ENCODE assay signal across 22 cellular contexts in the genomic region with DNA sequence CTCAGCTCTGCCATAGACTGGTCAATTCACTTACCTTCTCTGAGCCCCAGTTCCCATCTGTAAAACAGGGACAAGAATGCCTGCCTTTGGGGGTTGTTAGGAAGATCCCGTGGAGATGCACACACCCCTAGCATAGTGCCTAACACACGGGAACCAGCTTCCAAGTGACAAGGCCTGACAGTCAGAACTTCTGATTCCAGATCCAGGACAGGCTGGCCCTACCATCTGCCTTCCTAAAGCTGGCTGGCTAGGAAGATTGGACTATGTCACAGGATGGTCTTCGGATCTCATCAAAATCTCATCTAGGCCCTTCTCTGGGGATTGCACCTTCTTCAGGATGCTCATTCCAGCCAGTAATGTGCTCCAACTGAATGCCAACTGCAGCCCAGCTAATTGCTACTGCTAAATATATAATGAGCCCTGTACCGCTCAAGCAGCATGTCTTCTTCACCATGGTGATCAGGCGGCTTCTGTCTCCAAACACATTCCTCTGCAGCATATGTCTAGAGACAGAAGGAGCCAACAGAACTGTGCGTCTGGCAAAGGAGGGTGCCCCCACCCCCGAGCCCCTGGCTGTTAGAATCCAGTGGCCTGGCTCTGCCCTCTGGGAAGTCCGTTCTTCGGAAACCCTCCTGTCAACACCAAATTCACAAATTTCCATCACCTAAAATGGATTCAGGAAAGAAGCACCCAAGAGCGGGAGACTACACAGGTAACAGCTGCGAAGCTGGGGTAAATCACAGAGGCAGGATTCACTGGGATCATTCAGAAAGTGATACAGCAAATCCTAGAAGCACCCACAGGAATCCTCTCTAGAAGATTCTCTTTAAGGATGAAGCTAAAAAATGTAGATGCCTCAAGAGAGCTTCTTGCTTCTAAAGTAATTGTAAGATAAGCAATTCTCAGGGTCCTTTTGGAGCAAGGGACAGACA.
"Had no signal": no experiment of that assay in that cellular context is flagged by ENCODE, and none has a peak within 500 bp of the region (broad histone marks: within the 10 kb centered on the region; RNA-seq: fewer than 3 reads in every experiment).

No MANE protein-coding gene starts in this region.

- H3K27me3 ChIP-seq: brain microvascular endothelial cell, tibial nerve, uterus had no signal

- H3K36me3 ChIP-seq: brain microvascular endothelial cell, lower lobe of right lung, tibial nerve, uterus had no signal

- H3K27me3 Mint-ChIP-seq: activated naive CD8-positive, alpha-beta T cell treated with anti-CD3 and anti-CD28 coated beads for 36 hours; dendritic cell treated with granulocyte-macrophage colony-stimulating factor and Interleukin-4, amounts not matched to agents 40 ng/mL and 50 ng/mL, for 4 days; T-helper 17 cell had no signal

- H3K4me1 Mint-ChIP-seq: activated naive CD8-positive, alpha-beta T cell treated with anti-CD3 and anti-CD28 coated beads for 36 hours; immature natural killer cell; stimulated activated effector memory CD8-positive, alpha-beta T cell treated with anti-CD3 and anti-CD28 coated beads, Interleukin-12 subunit alpha, Interleukin-12 subunit beta, amount 100 ng/mL, for 72 hours had no signal

- H3K4me3 ChIP-seq: lower lobe of right lung, tibial nerve, uterus had no signal

- H3K36me3 Mint-ChIP-seq: activated naive CD8-positive, alpha-beta T cell treated with anti-CD3 and anti-CD28 coated beads for 36 hours; immature natural killer cell; mesothelial cell of epicardium; stimulated activated effector memory CD8-positive, alpha-beta T cell treated with anti-CD3 and anti-CD28 coated beads, Interleukin-12 subunit alpha, Interleukin-12 subunit beta, amount 100 ng/mL, for 72 hours; WTC11 had no signal

- H3K9me3 ChIP-seq: lower lobe of right lung, tibial nerve, uterus had no signal

- H3K4me3 Mint-ChIP-seq: activated CD8-positive, alpha-beta T cell treated with anti-CD3 and anti-CD28 coated beads, Interleukin-2, amount 10 ng/mL, durations not matched to agents 7 days and 5 days; activated naive CD8-positive, alpha-beta T cell treated with anti-CD3 and anti-CD28 coated beads for 36 hours; activated T-helper 1 cell treated with anti-CD3 and anti-CD28 coated beads, Interleukin-12 subunit alpha, Interleukin-12 subunit beta, Interleukin-2, Interleukin-4 antibody, amounts not matched to agents 30 ng/mL and 10 ng/mL and 1 ng/mL, durations not matched to agents 14 hours and 24 hours and 36 hours; dendritic cell treated with granulocyte-macrophage colony-stimulating factor and Interleukin-4, amounts not matched to agents 40 ng/mL and 50 ng/mL, for 4 days; effector memory CD8-positive, alpha-beta T cell; immature natural killer cell; mesothelial cell of epicardium; nephron progenitor cell; stimulated activated effector memory CD8-positive, alpha-beta T cell treated with anti-CD3 and anti-CD28 coated beads, Interleukin-12 subunit alpha, Interleukin-12 subunit beta, amount 100 ng/mL, for 72 hours; T-helper 17 cell; WTC11 had no signal

- ATAC-seq: activated CD8-positive, alpha-beta T cell treated with anti-CD3 and anti-CD28 coated beads, Interleukin-2, amount 10 ng/mL, durations not matched to agents 7 days and 5 days; effector memory CD8-positive, alpha-beta T cell; left cardiac atrium; lower lobe of right lung; stimulated activated effector memory CD8-positive, alpha-beta T cell treated with anti-CD3 and anti-CD28 coated beads, Interleukin-12 subunit alpha, Interleukin-12 subunit beta, amount 100 ng/mL, for 72 hours; T-helper 17 cell had no signal

- H3K27ac Mint-ChIP-seq: activated CD8-positive, alpha-beta T cell treated with anti-CD3 and anti-CD28 coated beads, Interleukin-2, amount 10 ng/mL, durations not matched to agents 7 days and 5 days; activated naive CD8-positive, alpha-beta T cell treated with anti-CD3 and anti-CD28 coated beads for 36 hours; activated T-helper 1 cell treated with anti-CD3 and anti-CD28 coated beads, Interleukin-12 subunit alpha, Interleukin-12 subunit beta, Interleukin-2, Interleukin-4 antibody, amounts not matched to agents 30 ng/mL and 10 ng/mL and 1 ng/mL, durations not matched to agents 14 hours and 24 hours and 36 hours; dendritic cell treated with granulocyte-macrophage colony-stimulating factor and Interleukin-4, amounts not matched to agents 40 ng/mL and 50 ng/mL, for 4 days; effector memory CD8-positive, alpha-beta T cell; immature natural killer cell; mesothelial cell of epicardium; nephron progenitor cell; stimulated activated effector memory CD8-positive, alpha-beta T cell treated with anti-CD3 and anti-CD28 coated beads, Interleukin-12 subunit alpha, Interleukin-12 subunit beta, amount 100 ng/mL, for 72 hours; T-helper 17 cell; WTC11 had no signal

- DNase-seq: activated CD4-positive, alpha-beta T cell treated with anti-CD3 and anti-CD28 coated beads for 4 hours; activated CD8-positive, alpha-beta T cell treated with anti-CD3 and anti-CD28 coated beads, Interleukin-2, amount 10 ng/mL, durations not matched to agents 7 days and 5 days; activated naive CD8-positive, alpha-beta T cell treated with anti-CD3 and anti-CD28 coated beads for 36 hours; brain microvascular endothelial cell; effector memory CD8-positive, alpha-beta T cell; foreskin melanocyte; head of caudate nucleus; immature natural killer cell; left cardiac atrium; lower lobe of right lung; nephron progenitor cell; stimulated activated CD4-positive, alpha-beta T cell treated with anti-CD3 and anti-CD28 coated beads, Interleukin-2, amount 100 ng/mL, for 24 hours; T-helper 17 cell; uterus had no signal

- H3K27ac ChIP-seq: brain microvascular endothelial cell, epithelial cell of prostate, lower lobe of right lung, tibial nerve, uterus had no signal

- H3K9me3 Mint-ChIP-seq: activated naive CD8-positive, alpha-beta T cell treated with anti-CD3 and anti-CD28 coated beads for 36 hours; activated T-helper 1 cell treated with anti-CD3 and anti-CD28 coated beads, Interleukin-12 subunit alpha, Interleukin-12 subunit beta, Interleukin-2, Interleukin-4 antibody, amounts not matched to agents 30 ng/mL and 10 ng/mL and 1 ng/mL, durations not matched to agents 14 hours and 24 hours and 36 hours; dendritic cell treated with granulocyte-macrophage colony-stimulating factor and Interleukin-4, amounts not matched to agents 40 ng/mL and 50 ng/mL, for 4 days; effector memory CD8-positive, alpha-beta T cell; immature natural killer cell; mesothelial cell of epicardium; stimulated activated effector memory CD8-positive, alpha-beta T cell treated with anti-CD3 and anti-CD28 coated beads, Interleukin-12 subunit alpha, Interleukin-12 subunit beta, amount 100 ng/mL, for 72 hours; WTC11 had no signal

- FAIRE-seq: TTC549 had no signal

- H3K4me1 ChIP-seq: lower lobe of right lung, tibial nerve, uterus had no signal
